ENCODE assay signal across 5 cellular contexts in genomic region chr10:14238659-14239058, GRCh38.
DNase-seq lines count a peak whose midpoint lies in the region; ATAC-seq, FAIRE-seq and TF ChIP-seq lines count a peak whose summit lies in the region.
"Not testable (repeated sequence)": the region's sequence is repeated elsewhere in the genome, so short reads cannot be mapped to it uniquely, and the experiment has no call there.

No MANE protein-coding gene starts in this region.

- H3K27me3 Mint-ChIP-seq in neural progenitor cell (ENCODE audit: insufficient read depth, low read depth) = peaks cover 11% of the 10 kb centered on the region

- not testable (repeated sequence) for H3K79me2 ChIP-seq in K562 (ENCODE audit: control insufficient read depth, insufficient read depth, low read length); neural cell (replicated peaks; ENCODE audit: insufficient read depth, low read length); neural progenitor cell (ENCODE audit: low read depth)

- H4K20me1 ChIP-seq in K562 (replicated peaks; ENCODE audit: control insufficient read depth, insufficient read depth, low read length); neural cell (ENCODE audit: insufficient read depth); neural progenitor cell (ENCODE audit: low read depth): not testable (repeated sequence)

- not testable (repeated sequence) for ATAC-seq in K562

- not testable (repeated sequence) for H3K36me3 ChIP-seq in HEK293 (ENCODE audit: control insufficient read depth in 2 of 2, insufficient read depth in 1 of 2, low read length in 2 of 2); K562 (ENCODE audit: control insufficient read depth, insufficient read depth, low read length); esophagus muscularis mucosa; neural cell (ENCODE audit: insufficient read depth, low read length); neural progenitor cell

- BruUV-seq in K562 (replicated peaks; lab: Mats Ljungman, UMichigan) = not testable (repeated sequence)

- not testable (repeated sequence) for TF ChIP-seq RAD21 in K562 (CRISPR knock-in tag; conservative IDR thresholded peaks at IDR 0.05 in 1 of 2, IDR thresholded peaks at IDR 0.05 in 1 of 2); neural cell (conservative IDR thresholded peaks at IDR 0.05)

- H3K4me2 ChIP-seq in K562 (ENCODE audit: insufficient read depth, low read length); neural cell (ENCODE audit: low read length); neural progenitor cell: not testable (repeated sequence)

- not testable (repeated sequence) for H3K4me3 Mint-ChIP-seq in neural progenitor cell

- peaks cover 5 to 32% of the 10 kb centered on the region in 2 experiments; a peak in 4 of 5 replicates for H3K27me3 ChIP-seq in K562 (ENCODE audit: control insufficient read depth in 2 of 2, insufficient read depth in 2 of 2, low read length in 2 of 2)
- not testable (repeated sequence) for H3K27me3 ChIP-seq in esophagus muscularis mucosa; neural cell (ENCODE audit: insufficient read depth, low read depth, low read length); neural progenitor cell

- intact Hi-C loops in K562 (cut with micrococcal nuclease); esophagus muscularis mucosa (cut with DNase I): not testable (repeated sequence)

- TF ChIP-seq EP300 in K562 (IDR thresholded peaks at IDR 0.05; ENCODE audit: low read length); esophagus muscularis mucosa (IDR thresholded peaks at IDR 0.05); neural cell (conservative IDR thresholded peaks at IDR 0.05; ENCODE audit: poor library complexity, severe bottlenecking): not testable (repeated sequence)

- not testable (repeated sequence) for H2AFZ ChIP-seq in K562 (ENCODE audit: low read depth, low read length); neural cell (ENCODE audit: low read depth, low read length); neural progenitor cell (replicated peaks)

- peaks cover 41% of the 10 kb centered on the region for H3K4me1 Mint-ChIP-seq in neural progenitor cell

- H3K4me3 ChIP-seq in HEK293 (ENCODE audit: low read depth, low read length); K562; esophagus muscularis mucosa; neural cell (ENCODE audit: low read length); neural progenitor cell: not testable (repeated sequence)

- not testable (repeated sequence) for H3K9me3 Mint-ChIP-seq in neural progenitor cell

- not testable (repeated sequence) for TF ChIP-seq CTCF in HEK293 (tag by site-specific recombination; IDR thresholded peaks at IDR 0.05); K562 (IDR thresholded peaks at IDR 0.05 in 2 of 3, conservative IDR thresholded peaks at IDR 0.05 in 1 of 3; ENCODE audit: insufficient read depth in 2 of 3, low read depth in 1 of 3, low read length in 3 of 3); esophagus muscularis mucosa (IDR thresholded peaks at IDR 0.05); neural cell (IDR thresholded peaks at IDR 0.05; ENCODE audit: poor library complexity, severe bottlenecking); neural progenitor cell (IDR thresholded peaks at IDR 0.05)

- CTCF ChIA-PET in HEK293 (lab: Yijun Ruan, JAX); K562 (lab: Yijun Ruan, JAX; ENCODE audit: low intra/inter-chr PET ratio): not testable (repeated sequence)

- not testable (repeated sequence) for H3K27ac ChIP-seq in HEK293 (ENCODE audit: extremely low read depth, low read depth, low read length); K562 (ENCODE audit: extremely low read depth, low read depth, low read length); esophagus muscularis mucosa (replicated peaks in 1 of 4); neural progenitor cell
- peak overlapping the region; percentile 91 for H3K27ac ChIP-seq in neural cell (ENCODE audit: low read length)

- H3K27ac Mint-ChIP-seq in neural progenitor cell = peak overlapping the region; percentile 39

- not testable (repeated sequence) for FAIRE-seq in K562 (lab: Jason Lieb, UNC)

- H3K9me3 ChIP-seq in HEK293 (ENCODE audit: control insufficient read depth, insufficient read depth, low read depth, low read length); K562 (replicated peaks; ENCODE audit: control insufficient read depth, insufficient read depth, low read depth, low read length); esophagus muscularis mucosa; neural cell (ENCODE audit: low read length); neural progenitor cell (ENCODE audit: low read depth): not testable (repeated sequence)

- H3K9ac ChIP-seq in K562 (ENCODE audit: insufficient read depth in 1 of 2, low read depth in 2 of 2, low read length in 2 of 2); neural cell (ENCODE audit: low read length); neural progenitor cell: not testable (repeated sequence)

- in situ Hi-C loops in K562 (cut with MboI) = not testable (repeated sequence)

- H3K4me1 ChIP-seq in HEK293 (ENCODE audit: control insufficient read depth, insufficient read depth, low read length); K562 (replicated peaks in 1 of 2; ENCODE audit: control insufficient read depth in 2 of 2, insufficient read depth in 2 of 2, low read length in 2 of 2); esophagus muscularis mucosa; neural progenitor cell: not testable (repeated sequence)

- DNase-seq in K562 (ENCODE audit: extremely low read depth in 1 of 4, low spot score in 3 of 4); neural progenitor cell (ENCODE audit: low spot score): not testable (repeated sequence)
- DNase-seq in esophagus muscularis mucosa (ENCODE audit: extremely low spot score) = peak; percentile 2

- 0% methylated on average over 2 of the region's 3 CpGs for WGBS in K562 (ENCODE audit: insufficient coverage, low coverage, missing lambda C conversion rate)
- WGBS in esophagus muscularis mucosa = 91% methylated on average over 3 of the region's 3 CpGs

- POLR2A ChIA-PET in HEK293 (lab: Yijun Ruan, JAX); K562 (lab: Yijun Ruan, JAX): not testable (repeated sequence)

- not testable (repeated sequence) for TF ChIP-seq POLR2A in K562 (conservative IDR thresholded peaks at IDR 0.05); esophagus muscularis mucosa (IDR thresholded peaks at IDR 0.05; ENCODE audit: low read depth)

- H3K9me1 ChIP-seq in K562 (ENCODE audit: control insufficient read depth, insufficient read depth, low read length) = not testable (repeated sequence)

- H3F3A ChIP-seq in neural cell (ENCODE audit: insufficient read depth, low read length, poor library complexity, severe bottlenecking); neural progenitor cell (ENCODE audit: low read depth): not testable (repeated sequence)

- H3K36me3 Mint-ChIP-seq in neural progenitor cell = not testable (repeated sequence)

- H3K9me2 ChIP-seq in neural cell (ENCODE audit: insufficient read depth, low read length) = not testable (repeated sequence)

TF ChIP-seq in HEK293, 187 proteins besides CTCF, POLR2A, EP300 and RAD21:
- peak; percentile 93 for TF ChIP-seq ZNF146 (tag by site-specific recombination; IDR thresholded peaks at IDR 0.05)

TF ChIP-seq in K562, 482 proteins besides CTCF, POLR2A, EP300 and RAD21:
- TF ChIP-seq ZNF146 (CRISPR knock-in tag; IDR thresholded peaks at IDR 0.05; ENCODE audit: unreplicated experiment) = peak; percentile 26
